ENCODE assay signal across 8 cellular contexts in genomic region chr11:118572075-118572913, GRCh38.
A peak's percentile ranks its signal among the peaks of the same experiment; 100 is the strongest.
DNase-seq lines count a peak whose midpoint lies in the region; ATAC-seq lines count a peak whose summit lies in the region.

Gene ARCN1, plus strand, starts transcription at chr11:118572409. Its CDS starts 139 bp downstream, at chr11:118572548.

- peak; percentile 67 for ATAC-seq in HG03103 (IDR thresholded peaks at IDR 0.05; ENCODE audit: low read depth, unreplicated experiment)

- DNase-seq in NCI-H2081 (lab: John Stamatoyannopoulos, UW) (peak; percentile 70 to 73), NCI-H2081 treated with DMSO at 0.1 percent for 48 hours (lab: John Stamatoyannopoulos, UW) (no peak), NCI-H510A (lab: John Stamatoyannopoulos, UW) (peak; percentile 81), kidney tubule cell (ENCODE audit: low spot score) (peak; percentile 74)
- peak; percentile 84 for DNase-seq in activated CD4-positive, alpha-beta T cell treated with anti-CD3 and anti-CD28 coated beads for 48 hours
- peak; percentile 48 to 60 for DNase-seq in stimulated activated CD4-positive, alpha-beta T cell treated with anti-CD3 and anti-CD28 coated beads, Interleukin-1b, Interleukin-23, amount 100 ng/mL, for 1 hour (ENCODE audit: low read depth in 2 of 2)

- H3K27ac ChIP-seq in cingulate gyrus (ENCODE audit: low read depth, low read length): peak within 1 kb of the TSS; percentile 94
